Comparison of ENCODE assay signal across 14 cellular contexts in the genomic region with DNA sequence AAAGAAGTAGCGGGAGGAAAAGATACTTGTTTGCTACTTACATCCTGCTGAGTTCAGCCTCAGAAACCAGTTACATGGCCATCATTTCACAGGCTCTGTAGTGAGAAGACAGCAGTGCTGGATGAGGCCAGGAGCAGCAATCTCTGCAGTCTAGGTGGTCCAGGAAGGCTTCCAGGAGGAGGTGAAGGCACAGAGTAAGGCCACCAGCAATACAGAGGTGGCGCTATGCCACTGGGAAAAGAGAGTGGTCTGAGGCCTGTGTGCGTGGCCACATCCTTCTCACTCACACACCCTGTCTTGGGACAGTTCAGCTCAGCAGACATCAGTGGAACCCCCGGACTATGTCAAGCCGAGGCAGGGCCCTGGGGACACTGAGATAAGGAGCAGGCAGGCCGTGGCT.
DNase-seq lines count a peak whose midpoint lies in the region; ATAC-seq and TF ChIP-seq lines count a peak whose summit lies in the region.
"Had no signal": no experiment of that assay in that cellular context is flagged by ENCODE, and none has a peak within 500 bp of the region (broad histone marks: within the 10 kb centered on the region; RNA-seq: fewer than 3 reads in every experiment).

No MANE protein-coding gene starts in this region.

- H3K27me3 Mint-ChIP-seq in H9 (ENCODE audit: low read depth) (no peaks in the 10 kb centered on the region), WTC11 (ENCODE audit: low read depth) (no peaks in the 10 kb centered on the region), nephron (ENCODE audit: low read depth) (peaks cover 24% of the 10 kb centered on the region)
- H3K27me3 Mint-ChIP-seq: B cell, IgD-negative memory B cell had no signal

- H3K27me3 ChIP-seq in BLaER1 = no peaks in the 10 kb centered on the region
- no peaks in the 10 kb centered on the region for H3K27me3 ChIP-seq in H9 (ENCODE audit: insufficient read depth, low read length)

- H3K56ac ChIP-seq in H9 (ENCODE audit: insufficient read length, low read depth, low read length) = no peak overlapping the region

- no peaks in the 10 kb centered on the region for H3K79me1 ChIP-seq in H9 (ENCODE audit: insufficient read depth, low read depth, low read length, poor library complexity, severe bottlenecking)

- H2BK12ac ChIP-seq in H9 (ENCODE audit: insufficient read length, low read depth, low read length) = no peak overlapping the region

- no peak overlapping the region for H2BK20ac ChIP-seq in H9 (ENCODE audit: low read depth, low read length, poor library complexity, severe bottlenecking)

- CTCF ChIA-PET in WTC11 (lab: Charles Lee) = interaction anchor here (0.6 to 1.2 kb wide), 2 partner anchors 19 to 72 kb away, joined by 4 read pairs; no protein-coding TSS in a partner anchor

- H3K36me3 ChIP-seq in BLaER1 = no peaks in the 10 kb centered on the region
- H3K36me3 ChIP-seq: HAP-1 had no signal

- H3K9me3 ChIP-seq in BLaER1 = no peaks in the 10 kb centered on the region
- no peaks in the 10 kb centered on the region for H3K9me3 ChIP-seq in H9 (ENCODE audit: control insufficient read depth, low read depth, low read length)
- H3K9me3 ChIP-seq: HAP-1 had no signal

- H2BK120ac ChIP-seq in H9 (ENCODE audit: low read depth, low read length, poor library complexity, severe bottlenecking) = no peak overlapping the region

- H3K4me2 ChIP-seq in BLaER1 (peak overlapping the region; percentile 22; the same call in 1 of the 2 replicates), H9 (ENCODE audit: insufficient read depth, insufficient read length, low read length) (no peak overlapping the region)

- ATAC-seq in WTC11 = peak; percentile 49
- ATAC-seq: Panc1 had no signal

- no peak overlapping the region for H2BK5ac ChIP-seq in H9 (ENCODE audit: insufficient read length, low read length)

- H3K23me2 ChIP-seq in H9 (ENCODE audit: insufficient read length, low read depth, low read length, poor library complexity, severe bottlenecking) = no peaks in the 10 kb centered on the region

- no peak overlapping the region for H4K91ac ChIP-seq in H9 (ENCODE audit: insufficient read length, low read depth, low read length)

- TF ChIP-seq CTCF in H9 (conservative IDR thresholded peaks at IDR 0.05) = peak; percentile 34; the same call in 1 of the 3 replicates
- no peak for TF ChIP-seq CTCF in WTC11 (IDR thresholded peaks at IDR 0.05)
- TF ChIP-seq CTCF in nephron (IDR thresholded peaks at IDR 0.05; ENCODE audit: unreplicated experiment in 3 of 3) = no peak

- H2AFZ ChIP-seq in H9 (ENCODE audit: low read length) = no peak overlapping the region

- H3K4me1 Mint-ChIP-seq in H9 (peaks cover 11 to 18% of the 10 kb centered on the region in 2 experiments), WTC11 (peaks cover 20% of the 10 kb centered on the region), nephron (peaks cover 82% of the 10 kb centered on the region)
- H3K4me1 Mint-ChIP-seq: B cell, IgD-negative memory B cell had no signal

- no peak overlapping the region for H3T11ph ChIP-seq in H9 (ENCODE audit: low read length)

- H2AK5ac ChIP-seq in H9 (ENCODE audit: insufficient read length, low read length) = no peak overlapping the region

- no peak overlapping the region for H2BK15ac ChIP-seq in H9 (ENCODE audit: low read depth, low read length)

- H3K4me1 ChIP-seq in BLaER1 (peaks cover 55% of the 10 kb centered on the region), H9 (ENCODE audit: insufficient read depth, low read length) (no peaks in the 10 kb centered on the region)
- H3K4me1 ChIP-seq: HAP-1 had no signal

- H3K4me3 Mint-ChIP-seq in H9 = no peak overlapping the region
- H3K4me3 Mint-ChIP-seq in WTC11 = no peak overlapping the region
- no peak overlapping the region for H3K4me3 Mint-ChIP-seq in nephron
- H3K4me3 Mint-ChIP-seq: B cell, IgD-negative memory B cell had no signal

- H3K14ac ChIP-seq in H9 (ENCODE audit: insufficient read depth, low read length) = no peak overlapping the region

- H3K18ac ChIP-seq in H9 (ENCODE audit: insufficient read length, low read depth, low read length) = no peak overlapping the region

- no peaks in the 10 kb centered on the region; a peak in 1 of 7 replicates for H3K36me3 Mint-ChIP-seq in H9 (ENCODE audit: insufficient read depth in 1 of 3, low read depth in 3 of 3)
- H3K36me3 Mint-ChIP-seq in WTC11 = no peaks in the 10 kb centered on the region
- no peaks in the 10 kb centered on the region for H3K36me3 Mint-ChIP-seq in nephron (ENCODE audit: low read depth)

- no peak overlapping the region for H3K4ac ChIP-seq in H9 (ENCODE audit: low read depth, low read length)

- no CpG with 5 or more reads among the region's 6 CpGs for WGBS in H9 (ENCODE audit: extremely low coverage, insufficient read length, low lambda C conversion rate)

- H3K9ac ChIP-seq in BLaER1 = no peak overlapping the region
- no peak overlapping the region for H3K9ac ChIP-seq in H9 (ENCODE audit: extremely low read depth, insufficient read length, low read length)

- DNase-seq in H9 (no peak), WTC11 (ENCODE audit: low spot score) (no peak), cortex of kidney (lab: John Stamatoyannopoulos, UW) (no peak), germinal center (ENCODE audit: low spot score) (no peak), GF-D8 (lab: John Stamatoyannopoulos, UW) (no peak)
- DNase-seq: NCI-H2029; NCI-H524; NK-92 treated with Interleukin-12 subunit alpha and Interleukin-12 subunit beta, amount 100 ng/mL, for 24 hours had no signal

- no peak overlapping the region for H4K5ac ChIP-seq in H9 (ENCODE audit: insufficient read length, low read depth, low read length)

- H3K4me3 ChIP-seq in BLaER1 = no peak overlapping the region
- H3K4me3 ChIP-seq: HAP-1 had no signal

- H3K27ac Mint-ChIP-seq in H9 (no peak overlapping the region; a peak in 2 of 7 replicates), WTC11 (no peak overlapping the region), nephron (peak overlapping the region; percentile 57 to 81 (median 74))
- H3K27ac Mint-ChIP-seq: B cell had no signal

- H3K27ac ChIP-seq in BLaER1 (no peak overlapping the region), H9 (ENCODE audit: insufficient read length, low read depth, low read length) (no peak overlapping the region)

- H3K23ac ChIP-seq in H9 (ENCODE audit: insufficient read length, low read depth, low read length) = no peak overlapping the region

- H4K8ac ChIP-seq in H9 (replicated peaks; ENCODE audit: insufficient read length, low read depth, low read length) = no peak overlapping the region

- H4K20me1 ChIP-seq in BLaER1 (no peaks in the 10 kb centered on the region), H9 (ENCODE audit: control insufficient read depth, insufficient read depth, insufficient read length) (no peaks in the 10 kb centered on the region)

- H3K79me2 ChIP-seq in H9 (ENCODE audit: insufficient read depth, low read length) = no peaks in the 10 kb centered on the region

- no peaks in the 10 kb centered on the region for H3K9me3 Mint-ChIP-seq in H9
- no peaks in the 10 kb centered on the region for H3K9me3 Mint-ChIP-seq in WTC11
- H3K9me3 Mint-ChIP-seq in nephron = no peaks in the 10 kb centered on the region
- H3K9me3 Mint-ChIP-seq: IgD-negative memory B cell had no signal

- POLR2A ChIA-PET in WTC11 (lab: Charles Lee) = no interaction called here

TF ChIP-seq in WTC11, 78 proteins besides CTCF, POLR2A, EP300 and RAD21:
- TF ChIP-seq KAT7 (CRISPR knock-in tag; IDR thresholded peaks at IDR 0.05; ENCODE audit: borderline replicate concordance) (no peak), AFF4 (CRISPR knock-in tag; IDR thresholded peaks at IDR 0.05; ENCODE audit: borderline replicate concordance) (no peak)
- TF ChIP-seq, protein P1, sequence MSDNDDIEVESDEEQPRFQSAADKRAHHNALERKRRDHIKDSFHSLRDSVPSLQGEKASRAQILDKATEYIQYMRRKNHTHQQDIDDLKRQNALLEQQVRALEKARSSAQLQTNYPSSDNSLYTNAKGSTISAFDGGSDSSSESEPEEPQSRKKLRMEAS (CRISPR knock-in tag; IDR thresholded peaks at IDR 0.05) = no peak

Comparison
In these comparisons a context has a peak if more than half of its experiments do, and no peak if none do; other contexts are left out.
1. H3K27ac Mint-ChIP-seq: peak in nephron (3 of 3); none in H9 (0 of 3) and WTC11 (single experiment).